In the genomic region with DNA sequence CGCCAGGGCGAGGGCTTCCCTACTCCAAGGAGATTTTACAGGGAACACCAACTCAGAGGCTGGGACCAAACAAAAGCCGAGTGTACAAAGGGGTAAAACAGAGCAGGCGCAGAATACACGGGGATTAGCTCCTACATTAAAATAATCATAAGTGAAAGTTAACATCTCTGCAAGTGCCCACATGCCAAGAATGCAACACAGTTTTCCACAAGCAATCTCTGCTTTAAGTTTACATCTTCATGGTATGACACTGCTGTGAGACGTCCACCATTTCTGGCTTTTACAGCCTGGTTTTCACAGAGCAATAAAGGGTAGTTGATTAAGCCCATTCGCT, we compare ENCODE assay signal across 10 cellular contexts. TPM values are rescaled to one million over a fixed set of nuclear protein-coding genes. Genes with fewer than 3 reads are reported as not detected.
A peak's percentile ranks its signal among the peaks of the same experiment; 100 is the strongest.
DNase-seq lines count a peak whose midpoint lies in the region; ATAC-seq and TF ChIP-seq lines count a peak whose summit lies in the region.
"Had no signal": no experiment of that assay in that cellular context is flagged by ENCODE, and none has a peak within 500 bp of the region (broad histone marks: within the 10 kb centered on the region; RNA-seq: fewer than 3 reads in every experiment).

No MANE protein-coding gene starts in this region.

- H3K4me1 ChIP-seq in SJSA1 (replicated peaks) (peaks cover 68% of the 10 kb centered on the region), foreskin keratinocyte (peaks cover 28% of the 10 kb centered on the region), psoas muscle (no peaks in the 10 kb centered on the region)

- H3K9me3 ChIP-seq in SJSA1 (replicated peaks): no peaks in the 10 kb centered on the region
- H3K9me3 ChIP-seq in psoas muscle: no peaks in the 10 kb centered on the region

- TF ChIP-seq CTCF in foreskin keratinocyte (conservative IDR thresholded peaks at IDR 0.05) (no peak), psoas muscle (IDR thresholded peaks at IDR 0.05) (no peak)

- peak overlapping the region; percentile 56 for H3K27ac ChIP-seq in SJSA1
- peak overlapping the region; percentile 73 for H3K27ac ChIP-seq in foreskin keratinocyte
- H3K27ac ChIP-seq in psoas muscle: peak overlapping the region; percentile 69

- no peaks in the 10 kb centered on the region for H3K27me3 ChIP-seq in SJSA1 (replicated peaks)
- no peaks in the 10 kb centered on the region for H3K27me3 ChIP-seq in foreskin keratinocyte
- peaks cover 0 to 28% (median 0%) of the 10 kb centered on the region in 3 donors for H3K27me3 ChIP-seq in psoas muscle (ENCODE audit: insufficient read depth in 3 of 3, low read length in 2 of 3)

- whole genome bisulfite sequencing in psoas muscle, 3 donors: 11 to 22% (median 13%) methylated on average over 7 of the region's 7 CpGs

- H3K4me3 ChIP-seq in SJSA1 (peak overlapping the region; percentile 92), psoas muscle (peak overlapping the region; percentile 71)

- DNase-seq in SJSA1 (ENCODE audit: low read depth in 1 of 2, low spot score in 2 of 2): no peak
- DNase-seq in foreskin keratinocyte: peak; percentile 73 to 87
- DNase-seq in psoas muscle: no peak
- no peak for DNase-seq in CD1c-positive myeloid dendritic cell (ENCODE audit: extremely low spot score)
- DNase-seq in posterior cingulate gyrus: no peak
- DNase-seq in COR-L47 (lab: John Stamatoyannopoulos, UW): no peak
- DNase-seq: NCI-H446 treated with DMSO at 0.1 percent for 48 hours had no signal

- H3K36me3 ChIP-seq in SJSA1: peaks cover 5% of the 10 kb centered on the region; the same call in 1 of the 2 replicates
- no peaks in the 10 kb centered on the region for H3K36me3 ChIP-seq in psoas muscle (ENCODE audit: insufficient read depth in 1 of 2, low read depth in 1 of 2)

- peak; percentile 7 for ATAC-seq in GM18502 (IDR thresholded peaks at IDR 0.05; ENCODE audit: poor library complexity, unreplicated experiment)
- ATAC-seq in foreskin keratinocyte: no peak
- no peak for ATAC-seq in psoas muscle
- no peak for ATAC-seq in HG03521 (IDR thresholded peaks at IDR 0.05; ENCODE audit: unreplicated experiment)

- intact Hi-C loops in psoas muscle (cut with DNase I) (loop anchor here in 1 of 2 donors (5.0 to 10.0 kb wide), 2 partner anchors 96 to 173 kb away; no protein-coding TSS in a partner anchor), posterior cingulate gyrus (cut with DNase I) (loop anchor here (10.0 kb wide), 1 partner anchor 207 kb away; no protein-coding TSS in a partner anchor)

RNA-seq across cellular contexts. Expression of a gene that starts 0.5 kb away (rescaled TPM):
- total RNA-seq in SJSA1 (2014; rRNA removed; shearing (Covaris generic)): 11.3 and 17.1 TPM in 2 replicates
- total RNA-seq in foreskin keratinocyte: 1.3 and 1.8 TPM in 2 replicates
- polyA plus RNA-seq in foreskin keratinocyte: 0.11 and 0.18 TPM in 2 replicates
- 10 to 100 TPM in 3 of 4 donors, 1 to 10 TPM in 1; 3.2 to 15.1 (median 11.8) TPM for total RNA-seq in psoas muscle
- 1 to 10 TPM; 1.2 to 1.6 (median 1.2) TPM for polyA plus RNA-seq in psoas muscle
- total RNA-seq: activated CD8-positive, alpha-beta memory T cell treated with anti-CD3 and anti-CD28 coated beads for 36 hours had no signal

Comparison
In these comparisons a context has a peak if more than half of its experiments do, and no peak if none do; other contexts are left out.
1. DNase-seq: peak in foreskin keratinocyte (2 of 2); none in SJSA1 (0 of 2), psoas muscle (0 of 2), CD1c-positive myeloid dendritic cell (single experiment), posterior cingulate gyrus (0 of 10) and COR-L47 (single experiment).
2. Peak in every context shown above with its lines, with median percentiles within 50 percentile points of each other: H3K27ac ChIP-seq.